ENCODE assay signal across 1 cellular context in genomic region chr21:34968414-34969333, GRCh38.
TF ChIP-seq lines count a peak whose summit lies in the region.

No MANE protein-coding gene starts in this region.

TF ChIP-seq in GM23338, 12 proteins besides CTCF, POLR2A, EP300 and RAD21 (continued from another document):
- TF ChIP-seq REST (IDR thresholded peaks at IDR 0.05; ENCODE audit: unreplicated experiment): no peak
- no peak for TF ChIP-seq ZNF114 (CRISPR knock-in tag; IDR thresholded peaks at IDR 0.05)
- TF ChIP-seq CREB1 (CRISPR knock-in tag; IDR thresholded peaks at IDR 0.05; ENCODE audit: low read depth): no peak
